14 cellular contexts compared by ENCODE assay signal in the genomic region with DNA sequence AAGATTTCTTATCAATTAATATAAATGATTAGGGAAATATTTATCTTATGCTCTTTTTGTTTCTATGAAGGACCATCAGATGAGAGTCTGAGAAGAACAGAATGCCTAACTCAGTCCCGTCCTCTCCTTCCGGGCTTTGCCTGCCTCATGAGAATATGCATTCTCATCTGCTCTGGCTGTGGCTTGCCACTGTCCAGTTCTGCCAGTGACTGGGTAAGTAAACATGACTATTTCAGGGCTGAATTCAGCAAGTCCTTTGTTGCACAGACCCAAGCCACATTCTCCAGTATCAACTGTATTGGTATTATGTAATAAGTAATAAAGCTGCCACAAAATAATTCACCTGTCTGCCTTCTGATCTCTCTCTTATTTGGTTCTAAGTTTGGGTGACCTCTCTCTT.
DNase-seq lines count a peak whose midpoint lies in the region; ATAC-seq and TF ChIP-seq lines count a peak whose summit lies in the region.
"Had no signal": no experiment of that assay in that cellular context is flagged by ENCODE, and none has a peak within 500 bp of the region (broad histone marks: within the 10 kb centered on the region; RNA-seq: fewer than 3 reads in every experiment).

No MANE protein-coding gene starts in this region.

- H3K9ac ChIP-seq in GM23248 = no peak overlapping the region
- no peak overlapping the region for H3K9ac ChIP-seq in PC-3 (ENCODE audit: low read length)

- intact Hi-C loops in PC-3 (cut with micrococcal nuclease) = no loop called here
- intact Hi-C loops in head of caudate nucleus (cut with DNase I) = no loop called here

- H3K27ac ChIP-seq in GM23248 (no peak overlapping the region), PC-3 (ENCODE audit: low read length) (no peak overlapping the region), osteoblast (ENCODE audit: low read depth, low read length) (no peak overlapping the region)
- H3K27ac ChIP-seq: hepatocyte, sigmoid colon had no signal

- H4K20me1 ChIP-seq in GM23248 (ENCODE audit: insufficient read depth) (no peaks in the 10 kb centered on the region), PC-3 (ENCODE audit: low read length) (no peaks in the 10 kb centered on the region), osteoblast (ENCODE audit: insufficient read depth, low read length) (peaks cover 3% of the 10 kb centered on the region)

- no peaks in the 10 kb centered on the region for H3K27me3 ChIP-seq in GM23248 (replicated peaks; ENCODE audit: insufficient read depth)
- no peaks in the 10 kb centered on the region for H3K27me3 ChIP-seq in PC-3 (ENCODE audit: low read length)
- no peaks in the 10 kb centered on the region for H3K27me3 ChIP-seq in osteoblast (ENCODE audit: insufficient read depth, low read length)
- H3K27me3 ChIP-seq: hepatocyte, sigmoid colon had no signal

- H2AFZ ChIP-seq in GM23248 (no peak overlapping the region), PC-3 (ENCODE audit: low read length) (no peak overlapping the region), osteoblast (ENCODE audit: low read length) (no peak overlapping the region)
- H2AFZ ChIP-seq: hepatocyte had no signal

- H3K9me2 ChIP-seq in GM23248 (ENCODE audit: insufficient read depth) (no peaks in the 10 kb centered on the region), PC-3 (replicated peaks; ENCODE audit: low read length) (no peaks in the 10 kb centered on the region)

- ATAC-seq in PC-3 = peak; percentile 60
- ATAC-seq in HG03460 (IDR thresholded peaks at IDR 0.05; ENCODE audit: unreplicated experiment) = no peak

- H3K36me3 ChIP-seq in GM23248 (ENCODE audit: low read depth) = peaks cover 4% of the 10 kb centered on the region; the same call in 1 of the 2 replicates
- H3K36me3 ChIP-seq in PC-3 (ENCODE audit: low read depth, low read length) = peaks cover 5% of the 10 kb centered on the region; the same call in 1 of the 2 replicates
- H3K36me3 ChIP-seq in osteoblast (ENCODE audit: insufficient read depth, low read length) = peaks cover 3% of the 10 kb centered on the region

- H3K4me3 Mint-ChIP-seq in progenitor cell of endocrine pancreas (ENCODE audit: low read depth) = no peak overlapping the region
- H3K4me3 Mint-ChIP-seq: activated T-cell treated with anti-CD3 and anti-CD28 coated beads, Interleukin-2, amount 50 U/mL, for 24 hours; CD4-positive, CD25-positive, alpha-beta regulatory T cell had no signal

- DNase-seq in GM23248 (peak; percentile 26), PC-3 (no peak), head of caudate nucleus (peak in 40 of 42 donors; percentile 7 to 86 (median 61)), osteoblast (ENCODE audit: insufficient read length, low spot score, missing footprints) (peak; percentile 69), D341Med (ENCODE audit: low spot score) (no peak), NOMO-1 (lab: John Stamatoyannopoulos, UW; ENCODE audit: unreplicated experiment in 2 of 2) (no peak), progenitor cell of endocrine pancreas (ENCODE audit: low spot score, unreplicated experiment) (no peak)
- DNase-seq: activated T-cell treated with anti-CD3 and anti-CD28 coated beads, Interleukin-2, amount 50 U/mL, for 24 hours; amniotic stem cell; CD4-positive, CD25-positive, alpha-beta regulatory T cell; NCI-H1105 treated with DMSO at 0.1 percent for 48 hours; sigmoid colon had no signal

- H3K27ac Mint-ChIP-seq in progenitor cell of endocrine pancreas = no peak overlapping the region
- H3K27ac Mint-ChIP-seq: activated T-cell treated with anti-CD3 and anti-CD28 coated beads, Interleukin-2, amount 50 U/mL, for 24 hours had no signal

- H3K9me3 Mint-ChIP-seq in progenitor cell of endocrine pancreas (ENCODE audit: low read depth) = no peaks in the 10 kb centered on the region
- H3K9me3 Mint-ChIP-seq: activated T-cell treated with anti-CD3 and anti-CD28 coated beads, Interleukin-2, amount 50 U/mL, for 24 hours had no signal

- H3K9me3 ChIP-seq in GM23248 (ENCODE audit: low read depth) = no peaks in the 10 kb centered on the region
- H3K9me3 ChIP-seq in PC-3 (ENCODE audit: low read length) = no peaks in the 10 kb centered on the region
- no peaks in the 10 kb centered on the region for H3K9me3 ChIP-seq in osteoblast (ENCODE audit: low read depth, low read length)
- H3K9me3 ChIP-seq: sigmoid colon had no signal

- WGBS in GM23248 (ENCODE audit: low coverage in 1 of 2, low lambda C conversion rate in 2 of 2, missing lambda C conversion rate in 2 of 2), 2 experiments = 65 to 90% methylated on average over 2 of the region's 2 CpGs

- no peaks in the 10 kb centered on the region for H3K27me3 Mint-ChIP-seq in progenitor cell of endocrine pancreas
- H3K27me3 Mint-ChIP-seq: activated T-cell treated with anti-CD3 and anti-CD28 coated beads, Interleukin-2, amount 50 U/mL, for 24 hours; CD4-positive, CD25-positive, alpha-beta regulatory T cell had no signal

- CTCF ChIA-PET in PC-3 (lab: Charles Lee) = no interaction called here

- peaks cover 24% of the 10 kb centered on the region for H3K36me3 Mint-ChIP-seq in progenitor cell of endocrine pancreas (ENCODE audit: insufficient read depth)
- H3K36me3 Mint-ChIP-seq: CD4-positive, CD25-positive, alpha-beta regulatory T cell had no signal

- in situ Hi-C loops in GM23248 (cut with MboI) = no loop called here

- TF ChIP-seq CTCF in PC-3 (conservative IDR thresholded peaks at IDR 0.05; ENCODE audit: low read depth, low read length) (no peak), osteoblast (IDR thresholded peaks at IDR 0.05; ENCODE audit: extremely low read depth, low read depth, low read length) (no peak), progenitor cell of endocrine pancreas (IDR thresholded peaks at IDR 0.05; ENCODE audit: unreplicated experiment) (no peak)

- H3K4me1 ChIP-seq in GM23248 (ENCODE audit: insufficient read depth) (no peaks in the 10 kb centered on the region), PC-3 (ENCODE audit: insufficient read depth, low read length) (peaks cover 9% of the 10 kb centered on the region; the same call in 1 of the 2 replicates), osteoblast (ENCODE audit: insufficient read depth, low read length) (peaks cover 5% of the 10 kb centered on the region)

- H3K79me2 ChIP-seq in GM23248 (ENCODE audit: insufficient read depth) (peaks cover 47% of the 10 kb centered on the region), PC-3 (ENCODE audit: low read length) (no peaks in the 10 kb centered on the region), osteoblast (ENCODE audit: insufficient read depth, low read length) (peaks cover 21% of the 10 kb centered on the region)

- H3K4me1 Mint-ChIP-seq in progenitor cell of endocrine pancreas (ENCODE audit: low read depth) = peaks cover 19% of the 10 kb centered on the region
- H3K4me1 Mint-ChIP-seq: CD4-positive, CD25-positive, alpha-beta regulatory T cell had no signal

- POLR2A ChIA-PET in PC-3 (lab: Charles Lee; ENCODE audit: unreplicated experiment) = no interaction called here

- H3K4me3 ChIP-seq in GM23248 = no peak overlapping the region
- H3K4me3 ChIP-seq in PC-3 (ENCODE audit: low read length) = no peak overlapping the region
- H3K4me3 ChIP-seq in osteoblast (ENCODE audit: insufficient read depth, low read length) = no peak overlapping the region
- H3K4me3 ChIP-seq: hepatocyte, sigmoid colon had no signal

- no peaks in the 10 kb centered on the region for H3F3A ChIP-seq in GM23248 (ENCODE audit: insufficient read depth)
- no peaks in the 10 kb centered on the region for H3F3A ChIP-seq in PC-3 (ENCODE audit: low read length, unreplicated experiment)

- H3K4me2 ChIP-seq in GM23248 (ENCODE audit: unreplicated experiment) (no peak overlapping the region), PC-3 (ENCODE audit: low read length) (no peak overlapping the region), osteoblast (ENCODE audit: insufficient read depth, low read length) (no peak overlapping the region)
- H3K4me2 ChIP-seq: hepatocyte had no signal

- no TSS peak for BruUV-seq in PC-3 (replicated peaks; lab: Mats Ljungman, UMichigan)

Comparison
In these comparisons a context has a peak if more than half of its experiments do, and no peak if none do; other contexts are left out.
1. DNase-seq: peak in GM23248 (single experiment), head of caudate nucleus (40 of 42) and osteoblast (single experiment); none in PC-3 (single experiment), D341Med (single experiment), NOMO-1 (0 of 2) and progenitor cell of endocrine pancreas (single experiment).